In the genomic region with DNA sequence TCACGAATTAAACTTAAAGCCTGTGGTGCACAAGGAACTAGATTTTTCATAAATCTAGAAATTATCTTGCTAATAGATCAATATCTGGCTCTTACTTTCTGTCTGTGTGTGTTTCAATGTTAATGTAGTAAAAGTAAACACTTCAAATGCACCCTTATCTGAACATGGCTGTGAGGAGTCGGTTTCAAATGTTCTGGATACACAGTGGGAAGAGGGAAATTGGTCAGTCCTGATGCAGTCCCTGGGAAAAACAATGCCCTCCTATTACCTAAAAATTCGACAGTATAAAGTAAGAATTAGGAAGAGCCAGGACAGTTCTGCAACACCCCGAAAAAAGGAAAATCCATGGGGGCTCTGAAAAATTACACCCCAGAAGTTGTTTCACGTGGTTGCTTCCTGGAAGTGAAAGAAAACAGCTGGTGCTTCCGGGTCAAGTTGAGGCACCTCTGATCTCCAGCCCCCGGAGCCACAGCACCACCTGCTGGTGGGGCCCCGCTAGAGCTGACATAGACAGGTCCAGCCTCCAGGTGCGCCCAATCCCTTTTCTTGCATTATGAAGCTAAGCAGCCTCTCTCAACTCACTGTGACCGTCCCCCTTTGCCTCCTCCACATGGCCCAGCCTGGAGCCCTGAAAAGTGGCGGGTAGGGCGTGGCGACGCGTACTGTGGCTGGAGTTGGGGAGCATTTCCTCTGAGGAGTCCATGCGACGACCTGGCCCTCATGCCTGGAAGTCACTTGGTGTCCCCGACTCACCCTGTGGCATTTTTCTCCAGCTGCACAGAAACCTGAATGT, we compare ENCODE assay signal across 1 cellular context.
TF ChIP-seq lines count a peak whose summit lies in the region.

No MANE protein-coding gene starts in this region.

TF ChIP-seq in HepG2, 621 proteins besides CTCF, POLR2A, EP300 and RAD21 (continued from another document):
- TF ChIP-seq, protein P1, sequence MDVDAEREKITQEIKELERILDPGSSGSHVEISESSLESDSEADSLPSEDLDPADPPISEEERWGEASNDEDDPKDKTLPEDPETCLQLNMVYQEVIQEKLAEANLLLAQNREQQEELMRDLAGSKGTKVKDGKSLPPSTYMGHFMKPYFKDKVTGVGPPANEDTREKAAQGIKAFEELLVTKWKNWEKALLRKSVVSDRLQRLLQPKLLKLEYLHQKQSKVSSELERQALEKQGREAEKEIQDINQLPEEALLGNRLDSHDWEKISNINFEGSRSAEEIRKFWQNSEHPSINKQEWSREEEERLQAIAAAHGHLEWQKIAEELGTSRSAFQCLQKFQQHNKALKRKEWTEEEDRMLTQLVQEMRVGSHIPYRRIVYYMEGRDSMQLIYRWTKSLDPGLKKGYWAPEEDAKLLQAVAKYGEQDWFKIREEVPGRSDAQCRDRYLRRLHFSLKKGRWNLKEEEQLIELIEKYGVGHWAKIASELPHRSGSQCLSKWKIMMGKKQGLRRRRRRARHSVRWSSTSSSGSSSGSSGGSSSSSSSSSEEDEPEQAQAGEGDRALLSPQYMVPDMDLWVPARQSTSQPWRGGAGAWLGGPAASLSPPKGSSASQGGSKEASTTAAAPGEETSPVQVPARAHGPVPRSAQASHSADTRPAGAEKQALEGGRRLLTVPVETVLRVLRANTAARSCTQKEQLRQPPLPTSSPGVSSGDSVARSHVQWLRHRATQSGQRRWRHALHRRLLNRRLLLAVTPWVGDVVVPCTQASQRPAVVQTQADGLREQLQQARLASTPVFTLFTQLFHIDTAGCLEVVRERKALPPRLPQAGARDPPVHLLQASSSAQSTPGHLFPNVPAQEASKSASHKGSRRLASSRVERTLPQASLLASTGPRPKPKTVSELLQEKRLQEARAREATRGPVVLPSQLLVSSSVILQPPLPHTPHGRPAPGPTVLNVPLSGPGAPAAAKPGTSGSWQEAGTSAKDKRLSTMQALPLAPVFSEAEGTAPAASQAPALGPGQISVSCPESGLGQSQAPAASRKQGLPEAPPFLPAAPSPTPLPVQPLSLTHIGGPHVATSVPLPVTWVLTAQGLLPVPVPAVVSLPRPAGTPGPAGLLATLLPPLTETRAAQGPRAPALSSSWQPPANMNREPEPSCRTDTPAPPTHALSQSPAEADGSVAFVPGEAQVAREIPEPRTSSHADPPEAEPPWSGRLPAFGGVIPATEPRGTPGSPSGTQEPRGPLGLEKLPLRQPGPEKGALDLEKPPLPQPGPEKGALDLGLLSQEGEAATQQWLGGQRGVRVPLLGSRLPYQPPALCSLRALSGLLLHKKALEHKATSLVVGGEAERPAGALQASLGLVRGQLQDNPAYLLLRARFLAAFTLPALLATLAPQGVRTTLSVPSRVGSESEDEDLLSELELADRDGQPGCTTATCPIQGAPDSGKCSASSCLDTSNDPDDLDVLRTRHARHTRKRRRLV (CRISPR knock-in tag; IDR thresholded peaks at IDR 0.05), result no peak
- TF ChIP-seq ZNF224 (CRISPR knock-in tag; IDR thresholded peaks at IDR 0.05) (no peak), RFXAP (CRISPR knock-in tag; IDR thresholded peaks at IDR 0.05; ENCODE audit: borderline replicate concordance) (no peak), RFXANK (CRISPR knock-in tag; IDR thresholded peaks at IDR 0.05) (no peak)
